ENCODE assay signal across 10 cellular contexts in genomic region chr2:227308784-227309183, GRCh38. TPM values are rescaled to one million over a fixed set of nuclear protein-coding genes. Genes with fewer than 3 reads are reported as not detected.
DNase-seq lines count a peak whose midpoint lies in the region; ATAC-seq, FAIRE-seq and TF ChIP-seq lines count a peak whose summit lies in the region.
"Had no signal": no experiment of that assay in that cellular context is flagged by ENCODE, and none has a peak within 500 bp of the region (broad histone marks: within the 10 kb centered on the region; RNA-seq: fewer than 3 reads in every experiment).

No MANE protein-coding gene starts in this region.

- H3K9me3 ChIP-seq in kidney (ENCODE audit: control insufficient read depth in 1 of 2, low read length in 2 of 2) = no peaks in the 10 kb centered on the region

- FAIRE-seq in kidney (lab: Jason Lieb, UNC) = no peak

- H3K4me1 ChIP-seq in kidney (ENCODE audit: control insufficient read depth in 1 of 2, insufficient read depth in 1 of 2, low read depth in 1 of 2, low read length in 2 of 2) = no peaks in the 10 kb centered on the region

- intact Hi-C loops in kidney (cut with DNase I) = no loop called here

- DNase-seq in GM12865 (ENCODE audit: low read depth) = peak; percentile 61
- peak; percentile 49 for DNase-seq in astrocyte of the hippocampus (ENCODE audit: low read depth, low spot score)
- no peak for DNase-seq in kidney
- DNase-seq in GM19240 (ENCODE audit: insufficient read length, low spot score) = no peak
- DNase-seq in HK-2 (ENCODE audit: unreplicated experiment) = no peak
- no peak for DNase-seq in NCI-H526 treated with DMSO at 0.1 percent for 48 hours (lab: John Stamatoyannopoulos, UW)
- DNase-seq: activated T-cell treated with anti-CD3 and anti-CD28 coated beads, Interleukin-2, amount 50 U/mL, for 72 hours; dermis blood vessel endothelial cell had no signal

- H3K4me3 ChIP-seq in GM12865 (ENCODE audit: low read depth, low read length) (no peak overlapping the region), kidney (ENCODE audit: low read length in 2 of 2) (no peak overlapping the region)

- no peak for TF ChIP-seq CTCF in GM12865 (IDR thresholded peaks at IDR 0.05; ENCODE audit: insufficient read depth, low read depth, low read length, missing control alignments)
- no peak for TF ChIP-seq CTCF in kidney (IDR thresholded peaks at IDR 0.05; ENCODE audit: borderline replicate concordance, extremely low read depth, insufficient read depth)

- H3K27ac ChIP-seq in kidney (ENCODE audit: low read depth in 2 of 2, low read length in 2 of 2) = no peak overlapping the region

- H3K9ac ChIP-seq in kidney (ENCODE audit: low read length in 2 of 2) = no peak overlapping the region

- peak; percentile 80 for ATAC-seq in GM19467 (IDR thresholded peaks at IDR 0.05; ENCODE audit: unreplicated experiment)
- peak; percentile 92 for ATAC-seq in HG03025 (IDR thresholded peaks at IDR 0.05; ENCODE audit: low FRiP score, unreplicated experiment)
- ATAC-seq: activated T-cell treated with anti-CD3 and anti-CD28 coated beads, Interleukin-2, amount 50 U/mL, for 72 hours had no signal

- H3K36me3 ChIP-seq in kidney (ENCODE audit: control insufficient read depth in 1 of 2, insufficient read depth in 2 of 2, low read length in 2 of 2) = peaks cover 7 to 34% of the 10 kb centered on the region in 2 donors

RNA-seq across cellular contexts. Expression of gene MFF, which starts 16.3 kb away (rescaled TPM):
- total RNA-seq in kidney = 80.8 TPM
- 110 TPM for polyA plus RNA-seq in kidney (ENCODE audit: insufficient read depth, low read depth, low replicate concordance)

Comparison
In these comparisons a context has a peak if more than half of its experiments do, and no peak if none do; other contexts are left out.
1. DNase-seq: peak in GM12865 (single experiment) and astrocyte of the hippocampus (single experiment); none in kidney (single experiment), GM19240 (single experiment), HK-2 (single experiment) and NCI-H526 treated with DMSO at 0.1 percent for 48 hours (single experiment).